In genomic region chr6:3202999-3203696, GRCh38 we compare ENCODE assay signal across 1 cellular context.
TF ChIP-seq lines count a peak whose summit lies in the region.

No MANE protein-coding gene starts in this region.

TF ChIP-seq in K562, 482 proteins besides CTCF, POLR2A, EP300 and RAD21 (continued from another document and continues in another):
- TF ChIP-seq ELF4 (CRISPR knock-in tag; IDR thresholded peaks at IDR 0.05), result no peak
- TF ChIP-seq NBN (IDR thresholded peaks at IDR 0.05; ENCODE audit: low read depth), result 0 out of 2 replicates have a peak, but pooled peaks have one; percentile 14
- no peak for TF ChIP-seq ZBTB2 (IDR thresholded peaks at IDR 0.05)
- peak; percentile 60; the same call in 1 of the 2 replicates for TF ChIP-seq ADNP (tag; IDR thresholded peaks at IDR 0.05)
- TF ChIP-seq STAT5B (CRISPR knock-in tag; IDR thresholded peaks at IDR 0.05), result no peak
- no peak for TF ChIP-seq ELK1 (CRISPR knock-in tag; IDR thresholded peaks at IDR 0.05)
- TF ChIP-seq ZNF830 (CRISPR knock-in tag; IDR thresholded peaks at IDR 0.05), result no peak
- peak; percentile 51 for TF ChIP-seq NFIC (IDR thresholded peaks at IDR 0.05)
- TF ChIP-seq ZNF408 (CRISPR knock-in tag; IDR thresholded peaks at IDR 0.05; ENCODE audit: low read depth), result no peak
- no peak for TF ChIP-seq ZSCAN29 (IDR thresholded peaks at IDR 0.05)
- TF ChIP-seq NR1H2 (CRISPR knock-in tag; IDR thresholded peaks at IDR 0.05), result peak; percentile 45; the same call in 1 of the 2 replicates
- TF ChIP-seq PRPF4 (IDR thresholded peaks at IDR 0.05; ENCODE audit: insufficient read depth, low read depth, low read length, poor library complexity, severe bottlenecking), result no peak
- TF ChIP-seq FOXK2 (conservative IDR thresholded peaks at IDR 0.05 in 1 of 2, IDR thresholded peaks at IDR 0.05 in 1 of 2; ENCODE audit: low read depth in 2 of 2), result 0 out of 4 replicates have a peak, but pooled peaks of 1 of the 2 experiments have one; percentile 26
- no peak for TF ChIP-seq CGGBP1 (CRISPR knock-in tag; IDR thresholded peaks at IDR 0.05)
- TF ChIP-seq TRIM28 (IDR thresholded peaks at IDR 0.05), result no peak
- no peak for TF ChIP-seq ATF7 (IDR thresholded peaks at IDR 0.05)
- TF ChIP-seq ZNF592 (IDR thresholded peaks at IDR 0.05), result no peak
- no peak for TF ChIP-seq ZNF316 (IDR thresholded peaks at IDR 0.05)
- peak; percentile 90 for TF ChIP-seq CEBPB (tag; IDR thresholded peaks at IDR 0.05)
- no peak for TF ChIP-seq CHD1 (IDR thresholded peaks at IDR 0.05; ENCODE audit: low read length)
- no peak for TF ChIP-seq SLC30A9 (CRISPR knock-in tag; IDR thresholded peaks at IDR 0.05)
- no peak for TF ChIP-seq RHOXF2B (CRISPR knock-in tag; conservative IDR thresholded peaks at IDR 0.05)
- TF ChIP-seq ZFPM2 (CRISPR knock-in tag; IDR thresholded peaks at IDR 0.05), result no peak
- TF ChIP-seq ZNF740 (CRISPR knock-in tag; IDR thresholded peaks at IDR 0.05), result no peak
- TF ChIP-seq ZNF740 (tag; IDR thresholded peaks at IDR 0.05), result no peak
- no peak for TF ChIP-seq ZKSCAN1 (IDR thresholded peaks at IDR 0.05; ENCODE audit: low read depth, low read length)
- peak; percentile 57; the same call in 1 of the 2 replicates for TF ChIP-seq NCOA1 (IDR thresholded peaks at IDR 0.05; ENCODE audit: low read depth)
- TF ChIP-seq TBL1XR1 (IDR thresholded peaks at IDR 0.05; ENCODE audit: low read length in 2 of 2), result peak; percentile 36 to 58; a peak in 1 of 4 replicates
- peak; percentile 87 for TF ChIP-seq SMARCA4 (IDR thresholded peaks at IDR 0.05)
- no peak for TF ChIP-seq RBM17 (IDR thresholded peaks at IDR 0.05; ENCODE audit: borderline replicate concordance, low read depth, low read length)
- TF ChIP-seq ZNF655 (CRISPR knock-in tag; IDR thresholded peaks at IDR 0.05), result no peak
- TF ChIP-seq XRCC5 (IDR thresholded peaks at IDR 0.05; ENCODE audit: low read depth, low read length), result no peak
- no peak for TF ChIP-seq HNRNPL (IDR thresholded peaks at IDR 0.05; ENCODE audit: low read depth, low read length)
- TF ChIP-seq MECOM (CRISPR knock-in tag; IDR thresholded peaks at IDR 0.05), result no peak
- no peak for TF ChIP-seq ZNF311 (CRISPR knock-in tag; IDR thresholded peaks at IDR 0.05)
- no peak for TF ChIP-seq MYC (IDR thresholded peaks at IDR 0.05; ENCODE audit: low read depth, low read length)
- TF ChIP-seq MYC (CRISPR knock-in tag; IDR thresholded peaks at IDR 0.05; ENCODE audit: borderline replicate concordance, low read depth), result no peak
- peak; percentile 54; the same call in 1 of the 2 replicates for TF ChIP-seq PHB2 (IDR thresholded peaks at IDR 0.05; ENCODE audit: low read depth)
- peak in 1 of 2 experiments; percentile 31; a peak in 1 of 4 replicates for TF ChIP-seq MNT (conservative IDR thresholded peaks at IDR 0.05)
- peak; percentile 74 for TF ChIP-seq HES1 (IDR thresholded peaks at IDR 0.05; ENCODE audit: low read depth)
- no peak for TF ChIP-seq MAX (CRISPR knock-in tag; IDR thresholded peaks at IDR 0.05)
- peak; percentile 79 for TF ChIP-seq RNF2 (IDR thresholded peaks at IDR 0.05)
- 0 out of 2 replicates have a peak, but pooled peaks have one; percentile 45 for TF ChIP-seq ZNF766 (CRISPR knock-in tag; conservative IDR thresholded peaks at IDR 0.05)
- no peak for TF ChIP-seq ZNF551 (CRISPR knock-in tag; IDR thresholded peaks at IDR 0.05)
- TF ChIP-seq ETS2 (tag; IDR thresholded peaks at IDR 0.05; ENCODE audit: borderline replicate concordance, poor library complexity, severe bottlenecking), result no peak
- no peak for TF ChIP-seq SFPQ (IDR thresholded peaks at IDR 0.05; ENCODE audit: low read depth, low read length)
- TF ChIP-seq ZFP36 (IDR thresholded peaks at IDR 0.05; ENCODE audit: low read depth, low read length, partially characterized antibody), result no peak
- TF ChIP-seq SMAD2 (IDR thresholded peaks at IDR 0.05; ENCODE audit: low read depth, low read length), result no peak
- TF ChIP-seq HNRNPH1 (optimal IDR thresholded peaks at IDR 0.05; ENCODE audit: low read depth, low read length), result no peak
- TF ChIP-seq ZNF778 (CRISPR knock-in tag; IDR thresholded peaks at IDR 0.05), result no peak
- no peak for TF ChIP-seq BRF1 (IDR thresholded peaks at IDR 0.05; ENCODE audit: borderline replicate concordance, extremely low read depth, insufficient read length)
- TF ChIP-seq TRIM25 (IDR thresholded peaks at IDR 0.05; ENCODE audit: borderline replicate concordance), result no peak
- no peak for TF ChIP-seq ZNF253 (CRISPR knock-in tag; conservative IDR thresholded peaks at IDR 0.05)
- no peak for TF ChIP-seq ZNF347 (CRISPR knock-in tag; IDR thresholded peaks at IDR 0.05; ENCODE audit: low read depth)
- no peak for TF ChIP-seq MAFG (tag; conservative IDR thresholded peaks at IDR 0.05)
- TF ChIP-seq ZNF212 (CRISPR knock-in tag; IDR thresholded peaks at IDR 0.05), result no peak
- TF ChIP-seq RCOR1 (IDR thresholded peaks at IDR 0.05; ENCODE audit: borderline replicate concordance in 1 of 2, low read depth in 2 of 2, low read length in 2 of 2), result peak in 1 of 2 experiments; percentile 78; a peak in 2 of 4 replicates
- TF ChIP-seq POLR2AphosphoS2 (IDR thresholded peaks at IDR 0.05; ENCODE audit: low read length), result no peak
- TF ChIP-seq SRSF9 (IDR thresholded peaks at IDR 0.05; ENCODE audit: borderline replicate concordance, low read depth, low read length), result no peak
